ENCODE assay signal across 22 cellular contexts in the genomic region with DNA sequence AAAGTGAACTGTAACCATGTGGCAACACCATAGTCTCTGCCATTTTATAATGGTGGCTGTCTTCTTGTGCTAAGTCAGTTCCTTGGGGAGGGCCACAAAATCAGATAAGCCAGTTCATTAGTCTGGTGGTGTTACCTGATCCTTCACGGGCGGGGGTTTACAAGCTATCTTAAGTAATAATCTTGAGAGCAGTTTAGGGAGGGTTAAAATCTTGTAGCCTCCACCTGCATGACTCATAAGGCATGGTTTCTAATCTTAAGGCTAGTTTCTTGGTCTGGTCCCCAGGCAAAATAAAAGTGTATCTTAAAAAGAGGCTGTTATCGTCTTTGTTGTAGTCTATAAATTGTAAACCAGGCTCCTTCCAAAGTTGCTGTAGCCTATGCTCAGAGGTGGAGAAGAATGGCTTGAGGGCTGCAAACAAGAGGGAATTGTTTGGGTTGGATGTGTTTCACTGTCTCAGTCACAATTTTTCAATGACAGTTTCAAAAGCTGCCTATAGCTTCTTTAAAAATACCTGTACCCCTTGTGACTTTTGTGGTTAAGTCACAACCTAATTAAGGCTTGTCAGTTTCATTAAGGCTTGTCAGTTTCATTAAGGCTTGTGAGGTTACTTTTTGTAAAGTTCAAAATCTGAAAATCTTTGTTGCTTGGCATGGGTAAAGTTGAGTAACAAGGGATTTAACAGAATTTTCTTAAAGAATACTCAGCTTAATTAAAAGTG.
DNase-seq lines count a peak whose midpoint lies in the region; ATAC-seq, FAIRE-seq and TF ChIP-seq lines count a peak whose summit lies in the region.
"Had no signal": no experiment of that assay in that cellular context is flagged by ENCODE, and none has a peak within 500 bp of the region (broad histone marks: within the 10 kb centered on the region; RNA-seq: fewer than 3 reads in every experiment).

No MANE protein-coding gene starts in this region.

- TF ChIP-seq CTCF in activated B cell treated with CpG ODN at 0.5 μM for 24 hours (IDR thresholded peaks at IDR 0.05) = no peak

- H3K27ac Mint-ChIP-seq in activated B cell treated with CpG ODN at 0.5 μM for 24 hours = peak overlapping the region; percentile 78
- H3K27ac Mint-ChIP-seq: activated T-helper 17 cell treated with anti-CD3 and anti-CD28 coated beads, Interleukin-2, amount 50 U/mL, for 72 hours; T-helper 1 cell treated with Interleukin-12 subunit alpha and Interleukin-12 subunit beta and Interleukin-4 antibody, amounts not matched to agents 30 μg/mL and 1 μg/mL, for 36 hours had no signal

- FAIRE-seq in GM19239 (lab: Jason Lieb, UNC) = peak; percentile 79

- DNase-seq in GM19239 (ENCODE audit: insufficient read length, low spot score) = no peak
- no peak for DNase-seq in activated B cell treated with CpG ODN at 0.5 μM for 24 hours
- no peak for DNase-seq in ureter (ENCODE audit: low spot score)
- DNase-seq in pons (ENCODE audit: low spot score) = no peak
- no peak for DNase-seq in nucleus accumbens (lab: John Stamatoyannopoulos, UW)
- DNase-seq: adrenal gland; AML-193; caudate nucleus; dorsolateral prefrontal cortex; EL; erythroblast; gastrocnemius medialis; HCEC 1CT; kidney glomerular epithelial cell; naive thymus-derived CD8-positive, alpha-beta T cell; NCI-H1092 treated with DMSO at 0.1 percent for 48 hours; NCI-H69; SHP77 treated with DMSO at 0.1 percent for 48 hours had no signal

- H3K36me3 Mint-ChIP-seq in activated B cell treated with CpG ODN at 0.5 μM for 24 hours (ENCODE audit: low read depth) = no peaks in the 10 kb centered on the region
- H3K36me3 Mint-ChIP-seq: naive thymus-derived CD8-positive, alpha-beta T cell had no signal

- no peaks in the 10 kb centered on the region for H3K27me3 Mint-ChIP-seq in activated B cell treated with CpG ODN at 0.5 μM for 24 hours
- H3K27me3 Mint-ChIP-seq: activated T-helper 17 cell treated with anti-CD3 and anti-CD28 coated beads, Interleukin-2, amount 50 U/mL, for 72 hours; naive thymus-derived CD8-positive, alpha-beta T cell had no signal

- intact Hi-C loops in activated B cell treated with CpG ODN at 0.5 μM for 24 hours (cut with micrococcal nuclease) = no loop called here

- ATAC-seq in GM21528 (IDR thresholded peaks at IDR 0.05; ENCODE audit: low FRiP score, unreplicated experiment) (peak; percentile 92), HG03066 (IDR thresholded peaks at IDR 0.05; ENCODE audit: low read depth, unreplicated experiment) (peak; percentile 85), activated B cell treated with CpG ODN at 0.5 μM for 24 hours (ENCODE audit: low read depth) (peak; percentile 50)
- ATAC-seq: activated T-helper 17 cell treated with anti-CD3 and anti-CD28 coated beads, Interleukin-2, amount 50 U/mL, for 72 hours; gastrocnemius medialis; naive thymus-derived CD8-positive, alpha-beta T cell had no signal

- H3K9me3 Mint-ChIP-seq in activated B cell treated with CpG ODN at 0.5 μM for 24 hours = no peaks in the 10 kb centered on the region
- H3K9me3 Mint-ChIP-seq: activated T-helper 17 cell treated with anti-CD3 and anti-CD28 coated beads, Interleukin-2, amount 50 U/mL, for 72 hours; naive thymus-derived CD8-positive, alpha-beta T cell had no signal

- peak overlapping the region; percentile 59 for H3K4me3 Mint-ChIP-seq in activated B cell treated with CpG ODN at 0.5 μM for 24 hours
- H3K4me3 Mint-ChIP-seq: activated T-helper 17 cell treated with anti-CD3 and anti-CD28 coated beads, Interleukin-2, amount 50 U/mL, for 72 hours; naive thymus-derived CD8-positive, alpha-beta T cell; T-helper 1 cell treated with Interleukin-12 subunit alpha and Interleukin-12 subunit beta and Interleukin-4 antibody, amounts not matched to agents 30 μg/mL and 1 μg/mL, for 36 hours had no signal

- CTCF ChIA-PET in activated B cell treated with CpG ODN at 0.5 μM for 24 hours (lab: Charles Lee) = no interaction called here

- peaks cover 46% of the 10 kb centered on the region for H3K4me1 Mint-ChIP-seq in activated B cell treated with CpG ODN at 0.5 μM for 24 hours
- H3K4me1 Mint-ChIP-seq: activated T-helper 17 cell treated with anti-CD3 and anti-CD28 coated beads, Interleukin-2, amount 50 U/mL, for 72 hours had no signal

- POLR2A ChIA-PET in activated B cell treated with CpG ODN at 0.5 μM for 24 hours (lab: Charles Lee) = no interaction called here
